In genomic region chr7:18590744-18591340, GRCh38 we compare ENCODE assay signal across 8 cellular contexts.
DNase-seq lines count a peak whose midpoint lies in the region; ATAC-seq, FAIRE-seq and TF ChIP-seq lines count a peak whose summit lies in the region.

No MANE protein-coding gene starts in this region.

- POLR2A ChIA-PET in endothelial cell of umbilical vein (lab: Charles Lee): no interaction called here

- H3K27me3 ChIP-seq in endothelial cell of umbilical vein (ENCODE audit: control insufficient read depth in 2 of 2, insufficient read depth in 2 of 2, low read length in 2 of 2): no peaks in the 10 kb centered on the region

- H3K9me3 Mint-ChIP-seq in activated naive CD4-positive, alpha-beta T cell treated with anti-CD3 and anti-CD28 coated beads, Interleukin-2, amount 50 U/mL, for 72 hours: no peaks in the 10 kb centered on the region

- CTCF ChIA-PET in endothelial cell of umbilical vein (lab: Charles Lee): interaction anchor here (0.8 to 4.9 kb wide), 19 partner anchors 12 to 1075 kb away, joined by 3 to 49 read pairs (median 5); no protein-coding TSS in a partner anchor

- TF ChIP-seq CTCF in endothelial cell of umbilical vein (IDR thresholded peaks at IDR 0.05; ENCODE audit: extremely low read depth in 1 of 2, insufficient read depth in 1 of 2, low read depth in 1 of 2, low read length in 2 of 2): peak; percentile 30 to 38

- no peak for ATAC-seq in GM21381 (IDR thresholded peaks at IDR 0.05; ENCODE audit: unreplicated experiment)
- ATAC-seq in activated naive CD4-positive, alpha-beta T cell treated with anti-CD3 and anti-CD28 coated beads, Interleukin-2, amount 50 U/mL, for 72 hours: no peak

- H3K4me3 ChIP-seq in endothelial cell of umbilical vein (replicated peaks in 1 of 3; ENCODE audit: insufficient read depth in 1 of 3, low read depth in 1 of 3, low read length in 3 of 3): no peak overlapping the region

- no peaks in the 10 kb centered on the region for H3K4me1 ChIP-seq in endothelial cell of umbilical vein (ENCODE audit: control insufficient read depth, extremely low read depth, insufficient read depth, low read length)

- no peaks in the 10 kb centered on the region for H4K20me1 ChIP-seq in endothelial cell of umbilical vein (replicated peaks; ENCODE audit: control insufficient read depth, extremely low read depth, insufficient read depth, low read length)

- no peak overlapping the region for H3K9ac ChIP-seq in endothelial cell of umbilical vein (replicated peaks; ENCODE audit: extremely low read depth, insufficient read depth, low read length)

- DNase-seq in NCI-H345 treated with DMSO at 0.1 percent for 48 hours (lab: John Stamatoyannopoulos, UW; ENCODE audit: unreplicated experiment): peak; percentile 15
- no peak for DNase-seq in NCI-H345 (lab: John Stamatoyannopoulos, UW)
- peak; percentile 24 for DNase-seq in NCI-H526 treated with DMSO at 0.1 percent for 48 hours (lab: John Stamatoyannopoulos, UW)
- peak; percentile 59 for DNase-seq in endothelial cell of umbilical vein (ENCODE audit: low read depth, low spot score)
- DNase-seq in pons (ENCODE audit: low spot score): peak; percentile 41
- no peak for DNase-seq in NCI-H774 (lab: John Stamatoyannopoulos, UW)
- DNase-seq in activated naive CD4-positive, alpha-beta T cell treated with anti-CD3 and anti-CD28 coated beads, Interleukin-2, amount 50 U/mL, for 72 hours (ENCODE audit: low spot score in 2 of 2): no peak

- H3K9me1 ChIP-seq in endothelial cell of umbilical vein (replicated peaks; ENCODE audit: control insufficient read depth, extremely low read depth, insufficient read depth, low read length): no peaks in the 10 kb centered on the region

- no peak for TF ChIP-seq POLR2A in endothelial cell of umbilical vein (IDR thresholded peaks at IDR 0.05; ENCODE audit: low read depth, low read length)

- no peak overlapping the region for H3K27ac Mint-ChIP-seq in activated naive CD4-positive, alpha-beta T cell treated with anti-CD3 and anti-CD28 coated beads, Interleukin-2, amount 50 U/mL, for 72 hours

- H3K4me2 ChIP-seq in endothelial cell of umbilical vein (ENCODE audit: insufficient read depth, low read length): no peak overlapping the region

- no TSS peak for BruUV-seq in endothelial cell of umbilical vein (replicated peaks; lab: Mats Ljungman, UMichigan)

- H3K27ac ChIP-seq in endothelial cell of umbilical vein (ENCODE audit: insufficient read depth, low read depth, low read length): no peak overlapping the region

- H2AFZ ChIP-seq in endothelial cell of umbilical vein (ENCODE audit: low read depth, low read length): no peak overlapping the region

- dilution Hi-C loops in endothelial cell of umbilical vein (cut with MboI; ENCODE audit: extremely low pct_ligation_motif_present, low sequenced_read_pairs): no loop called here

- H3K79me2 ChIP-seq in endothelial cell of umbilical vein (ENCODE audit: control insufficient read depth, insufficient read depth, low read length): no peaks in the 10 kb centered on the region

- no peaks in the 10 kb centered on the region for H3K36me3 Mint-ChIP-seq in activated naive CD4-positive, alpha-beta T cell treated with anti-CD3 and anti-CD28 coated beads, Interleukin-2, amount 50 U/mL, for 72 hours

- no peaks in the 10 kb centered on the region for H3K9me3 ChIP-seq in endothelial cell of umbilical vein (replicated peaks; ENCODE audit: control insufficient read depth, insufficient read depth, low read length)

- H3K36me3 ChIP-seq in endothelial cell of umbilical vein (ENCODE audit: control insufficient read depth in 2 of 2, extremely low read depth in 1 of 2, insufficient read depth in 2 of 2, low read length in 2 of 2): no peaks in the 10 kb centered on the region

- intact Hi-C loops in endothelial cell of umbilical vein (cut with micrococcal nuclease): loop anchor here (1.0 to 5.0 kb wide), 6 partner anchors 75 to 1076 kb away; no protein-coding TSS in a partner anchor

- FAIRE-seq in endothelial cell of umbilical vein (lab: Jason Lieb, UNC): peak; percentile 55

TF ChIP-seq in endothelial cell of umbilical vein, 7 proteins besides CTCF, POLR2A, EP300 and RAD21:
- TF ChIP-seq, protein P1, sequence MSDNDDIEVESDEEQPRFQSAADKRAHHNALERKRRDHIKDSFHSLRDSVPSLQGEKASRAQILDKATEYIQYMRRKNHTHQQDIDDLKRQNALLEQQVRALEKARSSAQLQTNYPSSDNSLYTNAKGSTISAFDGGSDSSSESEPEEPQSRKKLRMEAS (IDR thresholded peaks at IDR 0.05; ENCODE audit: insufficient read depth, insufficient read length): no peak
- no peak for TF ChIP-seq MYC (IDR thresholded peaks at IDR 0.05; ENCODE audit: low read depth, low read length)
- no peak for TF ChIP-seq FOS (IDR thresholded peaks at IDR 0.05; ENCODE audit: borderline replicate concordance, insufficient read depth, low read length)
- no peak for TF ChIP-seq GATA2 (IDR thresholded peaks at IDR 0.05; ENCODE audit: insufficient read depth, insufficient read length, low read depth, low read length)
- TF ChIP-seq POLR2AphosphoS5 (IDR thresholded peaks at IDR 0.05; ENCODE audit: insufficient read depth, low read depth, low read length): no peak
- no peak for TF ChIP-seq EZH2 (IDR thresholded peaks at IDR 0.05; ENCODE audit: borderline replicate concordance, low read depth, low read length, severe bottlenecking)
- no peak for TF ChIP-seq JUN (IDR thresholded peaks at IDR 0.05; ENCODE audit: borderline replicate concordance, insufficient read depth, insufficient read length, low read depth)

Comparison
In these comparisons a context has a peak if more than half of its experiments do, and no peak if none do; other contexts are left out.
1. DNase-seq: peak in NCI-H345 treated with DMSO at 0.1 percent for 48 hours (single experiment), NCI-H526 treated with DMSO at 0.1 percent for 48 hours (single experiment), endothelial cell of umbilical vein (single experiment) and pons (single experiment); none in NCI-H345 (single experiment), NCI-H774 (single experiment) and activated naive CD4-positive, alpha-beta T cell treated with anti-CD3 and anti-CD28 coated beads, Interleukin-2, amount 50 U/mL, for 72 hours (0 of 2).